In the genomic region with DNA sequence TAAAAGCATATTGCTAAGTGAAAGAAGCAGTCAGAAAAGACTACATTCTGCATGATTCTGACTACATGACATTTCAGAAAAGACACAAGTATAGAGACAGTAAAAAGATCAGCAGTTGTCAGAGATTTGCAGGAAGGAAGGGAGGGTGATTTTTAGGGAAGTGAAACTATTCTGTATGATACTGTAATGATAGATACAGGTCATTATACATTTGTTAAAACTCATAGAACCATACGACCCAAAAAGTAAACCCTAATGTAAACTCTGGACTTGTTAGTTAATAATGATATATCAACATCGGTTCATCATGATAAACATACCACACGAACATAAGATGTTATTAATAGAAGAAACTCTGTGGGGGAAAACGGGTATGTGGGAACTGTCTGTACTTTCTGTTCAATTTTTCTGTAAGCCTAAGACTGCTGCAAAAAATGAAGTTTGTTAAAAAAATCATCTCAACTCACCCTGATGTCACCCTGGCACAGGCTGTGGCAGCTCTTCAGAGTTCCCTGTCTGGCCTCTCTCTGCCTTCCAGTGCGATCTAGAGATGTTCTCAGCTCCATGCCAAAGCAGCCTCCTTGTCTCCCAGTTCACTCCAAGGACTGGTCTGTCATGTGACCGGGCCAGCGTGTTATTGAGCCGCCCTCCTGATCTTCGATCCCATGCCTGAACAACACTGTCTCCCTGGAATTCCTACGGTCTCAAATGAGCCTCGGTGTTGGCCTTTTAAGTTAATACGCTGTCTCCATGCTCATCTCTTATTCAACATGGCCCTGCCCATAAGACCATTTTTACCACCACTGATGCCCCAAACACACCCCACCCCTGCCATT, we compare ENCODE assay signal across 1 cellular context.
TF ChIP-seq lines count a peak whose summit lies in the region.

No MANE protein-coding gene starts in this region.

TF ChIP-seq in GM12878, 131 proteins besides CTCF, POLR2A, EP300 and RAD21 (continues in another document):
- TF ChIP-seq, protein P1, sequence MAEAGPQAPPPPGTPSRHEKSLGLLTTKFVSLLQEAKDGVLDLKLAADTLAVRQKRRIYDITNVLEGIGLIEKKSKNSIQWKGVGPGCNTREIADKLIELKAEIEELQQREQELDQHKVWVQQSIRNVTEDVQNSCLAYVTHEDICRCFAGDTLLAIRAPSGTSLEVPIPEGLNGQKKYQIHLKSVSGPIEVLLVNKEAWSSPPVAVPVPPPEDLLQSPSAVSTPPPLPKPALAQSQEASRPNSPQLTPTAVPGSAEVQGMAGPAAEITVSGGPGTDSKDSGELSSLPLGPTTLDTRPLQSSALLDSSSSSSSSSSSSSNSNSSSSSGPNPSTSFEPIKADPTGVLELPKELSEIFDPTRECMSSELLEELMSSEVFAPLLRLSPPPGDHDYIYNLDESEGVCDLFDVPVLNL (IDR thresholded peaks at IDR 0.05; ENCODE audit: low read depth, low read length), result no peak
- TF ChIP-seq IKZF2 (IDR thresholded peaks at IDR 0.05) (peak in 1 of 2 experiments; percentile 37; a peak in 2 of 4 replicates), ZNF207 (IDR thresholded peaks at IDR 0.05; ENCODE audit: borderline replicate concordance) (no peak), SMARCA5 (IDR thresholded peaks at IDR 0.05) (peak; percentile 53; the same call in 1 of the 2 replicates), E2F8 (IDR thresholded peaks at IDR 0.05; ENCODE audit: low read depth, partially characterized antibody) (no peak), ZBTB11 (CRISPR knock-in tag; IDR thresholded peaks at IDR 0.05) (no peak), WRNIP1 (IDR thresholded peaks at IDR 0.05; ENCODE audit: borderline replicate concordance, low read depth, low read length) (no peak), RELA (IDR thresholded peaks at IDR 0.05; ENCODE audit: borderline replicate concordance, partially characterized antibody) (no peak), MEF2A (IDR thresholded peaks at IDR 0.05; ENCODE audit: insufficient read depth, low read depth, low read length) (no peak), SUZ12 (IDR thresholded peaks at IDR 0.05; ENCODE audit: unreplicated experiment) (no peak), RCOR1 (conservative IDR thresholded peaks at IDR 0.05; ENCODE audit: low read depth, low read length) (no peak), ZNF24 (IDR thresholded peaks at IDR 0.05) (no peak; the same call in 1 of the 2 replicates), MXI1 (IDR thresholded peaks at IDR 0.05; ENCODE audit: low read depth, low read length) (0 out of 2 replicates have a peak, but pooled peaks have one; percentile 35), KLF5 (IDR thresholded peaks at IDR 0.05; ENCODE audit: partially characterized antibody) (no peak), CHD2 (IDR thresholded peaks at IDR 0.05; ENCODE audit: borderline replicate concordance, low read depth, low read length) (no peak), BRCA1 (IDR thresholded peaks at IDR 0.05; ENCODE audit: low read depth, low read length) (no peak), NBN (IDR thresholded peaks at IDR 0.05) (no peak; the same call in 1 of the 2 replicates), EGR1 (IDR thresholded peaks at IDR 0.05; ENCODE audit: borderline replicate concordance in 1 of 2, low read depth in 2 of 2, low read length in 2 of 2) (no peak), RB1 (IDR thresholded peaks at IDR 0.05; ENCODE audit: borderline replicate concordance) (no peak), SREBF1 (IDR thresholded peaks at IDR 0.05; ENCODE audit: low read length) (no peak), FOXK2 (IDR thresholded peaks at IDR 0.05) (no peak), ZSCAN29 (IDR thresholded peaks at IDR 0.05) (no peak), YY1 (IDR thresholded peaks at IDR 0.05; ENCODE audit: low read depth, low read length) (no peak), CBFB (IDR thresholded peaks at IDR 0.05; ENCODE audit: low read depth) (no peak), NR2F1 (conservative IDR thresholded peaks at IDR 0.05) (peak; percentile 46; the same call in 1 of the 2 replicates), ATF7 (IDR thresholded peaks at IDR 0.05; ENCODE audit: low read depth) (peak; percentile 80), ZNF217 (IDR thresholded peaks at IDR 0.05) (peak; percentile 37; the same call in 1 of the 2 replicates), RBBP5 (conservative IDR thresholded peaks at IDR 0.05) (no peak), IRF4 (IDR thresholded peaks at IDR 0.05; ENCODE audit: low read depth, low read length) (0 out of 2 replicates have a peak, but pooled peaks have one; percentile 36), GABPA (IDR thresholded peaks at IDR 0.05; ENCODE audit: low read depth) (no peak), ZNF622 (IDR thresholded peaks at IDR 0.05) (no peak), BMI1 (IDR thresholded peaks at IDR 0.05; ENCODE audit: borderline replicate concordance) (peak; percentile 54; the same call in 1 of the 2 replicates), MTA2 (IDR thresholded peaks at IDR 0.05; ENCODE audit: low read depth) (peak; percentile 89), MYC (IDR thresholded peaks at IDR 0.05; ENCODE audit: insufficient read depth, insufficient read length, insufficient replicate concordance, low read length, severe bottlenecking) (no peak), TCF7 (IDR thresholded peaks at IDR 0.05; ENCODE audit: borderline replicate concordance) (no peak), ETV6 (conservative IDR thresholded peaks at IDR 0.05 in 1 of 2, IDR thresholded peaks at IDR 0.05 in 1 of 2; ENCODE audit: borderline replicate concordance in 1 of 2, low read depth in 1 of 2) (peak in 1 of 2 experiments; percentile 47; a peak in 1 of 4 replicates), REST (IDR thresholded peaks at IDR 0.05; ENCODE audit: low read depth, low read length) (no peak)
- TF ChIP-seq, protein P2, sequence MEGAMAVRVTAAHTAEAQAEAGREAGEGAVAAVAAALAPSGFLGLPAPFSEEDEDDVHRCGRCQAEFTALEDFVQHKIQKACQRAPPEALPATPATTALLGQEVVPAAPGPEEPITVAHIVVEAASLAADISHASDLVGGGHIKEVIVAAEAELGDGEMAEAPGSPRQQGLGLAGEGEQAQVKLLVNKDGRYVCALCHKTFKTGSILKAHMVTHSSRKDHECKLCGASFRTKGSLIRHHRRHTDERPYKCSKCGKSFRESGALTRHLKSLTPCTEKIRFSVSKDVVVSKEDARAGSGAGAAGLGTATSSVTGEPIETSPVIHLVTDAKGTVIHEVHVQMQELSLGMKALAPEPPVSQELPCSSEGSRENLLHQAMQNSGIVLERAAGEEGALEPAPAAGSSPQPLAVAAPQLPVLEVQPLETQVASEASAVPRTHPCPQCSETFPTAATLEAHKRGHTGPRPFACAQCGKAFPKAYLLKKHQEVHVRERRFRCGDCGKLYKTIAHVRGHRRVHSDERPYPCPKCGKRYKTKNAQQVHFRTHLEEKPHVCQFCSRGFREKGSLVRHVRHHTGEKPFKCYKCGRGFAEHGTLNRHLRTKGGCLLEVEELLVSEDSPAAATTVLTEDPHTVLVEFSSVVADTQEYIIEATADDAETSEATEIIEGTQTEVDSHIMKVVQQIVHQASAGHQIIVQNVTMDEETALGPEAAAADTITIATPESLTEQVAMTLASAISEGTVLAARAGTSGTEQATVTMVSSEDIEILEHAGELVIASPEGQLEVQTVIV (IDR thresholded peaks at IDR 0.05; ENCODE audit: borderline replicate concordance, partially characterized antibody), result no peak
- TF ChIP-seq, protein P3, sequence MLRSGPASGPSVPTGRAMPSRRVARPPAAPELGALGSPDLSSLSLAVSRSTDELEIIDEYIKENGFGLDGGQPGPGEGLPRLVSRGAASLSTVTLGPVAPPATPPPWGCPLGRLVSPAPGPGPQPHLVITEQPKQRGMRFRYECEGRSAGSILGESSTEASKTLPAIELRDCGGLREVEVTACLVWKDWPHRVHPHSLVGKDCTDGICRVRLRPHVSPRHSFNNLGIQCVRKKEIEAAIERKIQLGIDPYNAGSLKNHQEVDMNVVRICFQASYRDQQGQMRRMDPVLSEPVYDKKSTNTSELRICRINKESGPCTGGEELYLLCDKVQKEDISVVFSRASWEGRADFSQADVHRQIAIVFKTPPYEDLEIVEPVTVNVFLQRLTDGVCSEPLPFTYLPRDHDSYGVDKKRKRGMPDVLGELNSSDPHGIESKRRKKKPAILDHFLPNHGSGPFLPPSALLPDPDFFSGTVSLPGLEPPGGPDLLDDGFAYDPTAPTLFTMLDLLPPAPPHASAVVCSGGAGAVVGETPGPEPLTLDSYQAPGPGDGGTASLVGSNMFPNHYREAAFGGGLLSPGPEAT (IDR thresholded peaks at IDR 0.05; ENCODE audit: low read depth), result peak; percentile 55; the same call in 1 of the 2 replicates
- TF ChIP-seq, protein P4, sequence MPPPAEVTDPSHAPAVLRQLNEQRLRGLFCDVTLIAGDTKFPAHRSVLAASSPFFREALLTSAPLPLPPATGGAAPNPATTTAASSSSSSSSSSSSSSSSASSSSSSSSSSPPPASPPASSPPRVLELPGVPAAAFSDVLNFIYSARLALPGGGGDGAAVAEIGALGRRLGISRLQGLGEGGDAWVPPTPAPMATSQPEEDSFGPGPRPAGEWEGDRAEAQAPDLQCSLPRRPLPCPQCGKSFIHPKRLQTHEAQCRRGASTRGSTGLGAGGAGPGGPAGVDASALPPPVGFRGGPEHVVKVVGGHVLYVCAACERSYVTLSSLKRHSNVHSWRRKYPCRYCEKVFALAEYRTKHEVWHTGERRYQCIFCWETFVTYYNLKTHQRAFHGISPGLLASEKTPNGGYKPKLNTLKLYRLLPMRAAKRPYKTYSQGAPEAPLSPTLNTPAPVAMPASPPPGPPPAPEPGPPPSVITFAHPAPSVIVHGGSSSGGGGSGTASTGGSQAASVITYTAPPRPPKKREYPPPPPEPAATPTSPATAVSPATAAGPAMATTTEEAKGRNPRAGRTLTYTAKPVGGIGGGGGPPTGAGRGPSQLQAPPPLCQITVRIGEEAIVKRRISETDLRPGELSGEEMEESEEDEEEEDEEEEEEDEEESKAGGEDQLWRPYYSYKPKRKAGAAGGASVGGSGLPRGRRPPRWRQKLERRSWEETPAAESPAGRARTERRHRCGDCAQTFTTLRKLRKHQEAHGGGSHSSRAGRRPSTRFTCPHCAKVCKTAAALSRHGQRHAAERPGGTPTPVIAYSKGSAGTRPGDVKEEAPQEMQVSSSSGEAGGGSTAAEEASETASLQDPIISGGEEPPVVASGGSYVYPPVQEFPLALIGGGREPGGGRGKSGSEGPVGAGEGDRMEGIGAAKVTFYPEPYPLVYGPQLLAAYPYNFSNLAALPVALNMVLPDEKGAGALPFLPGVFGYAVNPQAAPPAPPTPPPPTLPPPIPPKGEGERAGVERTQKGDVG (CRISPR knock-in tag; IDR thresholded peaks at IDR 0.05), result no peak
